ENCODE assay signal across 29 cellular contexts in the genomic region with DNA sequence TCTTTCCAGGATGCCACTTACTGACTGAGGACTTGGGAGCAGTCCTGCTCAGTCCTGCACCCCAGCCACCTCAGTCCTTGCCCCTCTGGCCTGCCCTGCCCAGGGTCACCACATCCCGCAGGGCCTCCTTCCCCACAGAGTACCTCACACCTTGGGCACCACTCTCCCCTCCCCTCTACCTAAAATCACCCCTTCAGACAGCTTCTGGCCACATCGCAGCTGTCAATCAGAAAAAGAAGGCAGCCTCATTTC. TPM values are rescaled to one million over a fixed set of nuclear protein-coding genes. Genes with fewer than 3 reads are reported as not detected.
DNase-seq lines count a peak whose midpoint lies in the region; ATAC-seq, FAIRE-seq and TF ChIP-seq lines count a peak whose summit lies in the region.
"Had no signal": no experiment of that assay in that cellular context is flagged by ENCODE, and none has a peak within 500 bp of the region (broad histone marks: within the 10 kb centered on the region; RNA-seq: fewer than 3 reads in every experiment).

No MANE protein-coding gene starts in this region.

- no peaks in the 10 kb centered on the region for H4K20me1 ChIP-seq in H1 (replicated peaks in 1 of 2; ENCODE audit: control insufficient read depth in 1 of 2, insufficient read depth in 2 of 2, low read length in 2 of 2)
- peaks cover 8% of the 10 kb centered on the region for H4K20me1 ChIP-seq in osteoblast (ENCODE audit: insufficient read depth, low read length)

- H3K4me3 ChIP-seq in H1 (ENCODE audit: extremely low read depth in 1 of 4, insufficient read depth in 2 of 4, low read depth in 3 of 4, low read length in 4 of 4) (no peak overlapping the region), osteoblast (ENCODE audit: insufficient read depth, low read length) (no peak overlapping the region), upper lobe of right lung (no peak overlapping the region)
- H3K4me3 ChIP-seq: lung had no signal

- peaks cover 8% of the 10 kb centered on the region for H3K23me2 ChIP-seq in H1 (ENCODE audit: low read depth, low read length)

- CTCF ChIA-PET in activated naive CD4-positive, alpha-beta T cell treated with anti-CD3 and anti-CD28 coated beads for 36 hours (lab: Charles Lee), result interaction anchor here (0.9 to 1.6 kb wide), 5 partner anchors 25 to 226 kb away, joined by 3 to 5 read pairs (median 3); a partner anchor contains a TSS
- CTCF ChIA-PET in H1 (lab: Charles Lee; ENCODE audit: partially characterized antibody), result interaction anchor here (1.0 to 56.8 kb wide), 16 partner anchors 7 to 350 kb away, joined by 3 to 1490 read pairs (median 4); a partner anchor contains a TSS

- H2BK120ac ChIP-seq in H1 (replicated peaks; ENCODE audit: low read depth, low read length), result peak overlapping the region; percentile 31

- H3K14ac ChIP-seq in H1 (ENCODE audit: insufficient read length), result no peak overlapping the region

- H3K4me2 ChIP-seq in H1 (ENCODE audit: insufficient read depth in 1 of 2, low read depth in 2 of 2, low read length in 2 of 2), result no peak overlapping the region; a peak in 1 of 4 replicates
- H3K4me2 ChIP-seq in osteoblast (ENCODE audit: insufficient read depth, low read length), result no peak overlapping the region
- H3K4me2 ChIP-seq: KMS-11 had no signal

- H3K27me3 Mint-ChIP-seq in activated naive CD4-positive, alpha-beta T cell treated with anti-CD3 and anti-CD28 coated beads for 36 hours (ENCODE audit: low read depth), result peaks cover 16% of the 10 kb centered on the region
- H3K27me3 Mint-ChIP-seq in IgD-negative memory B cell, result peaks cover 16% of the 10 kb centered on the region

- H3K9me3 ChIP-seq in H1 (ENCODE audit: insufficient read depth in 2 of 2, low read depth in 1 of 2, low read length in 1 of 2) (no peaks in the 10 kb centered on the region), osteoblast (ENCODE audit: low read depth, low read length) (no peaks in the 10 kb centered on the region), upper lobe of right lung (no peaks in the 10 kb centered on the region)
- H3K9me3 ChIP-seq: heart right ventricle, thoracic aorta had no signal

- TF ChIP-seq EP300 in H1 (IDR thresholded peaks at IDR 0.05; ENCODE audit: borderline replicate concordance in 1 of 2, low read depth in 2 of 2, low read length in 2 of 2), result no peak

- H3K36me3 Mint-ChIP-seq in activated naive CD4-positive, alpha-beta T cell treated with anti-CD3 and anti-CD28 coated beads for 36 hours (ENCODE audit: low read depth), result peaks cover 3% of the 10 kb centered on the region
- peaks cover 2% of the 10 kb centered on the region for H3K36me3 Mint-ChIP-seq in IgD-negative memory B cell
- H3K36me3 Mint-ChIP-seq: activated CD4-positive, alpha-beta memory T cell treated with anti-CD3 and anti-CD28 coated beads for 36 hours; brain had no signal

- H3K36me3 ChIP-seq in H1 (ENCODE audit: control insufficient read depth in 2 of 4, insufficient read depth in 4 of 4, low read length in 3 of 4) (no peaks in the 10 kb centered on the region), osteoblast (ENCODE audit: insufficient read depth, low read length) (no peaks in the 10 kb centered on the region), upper lobe of right lung (no peaks in the 10 kb centered on the region)
- H3K36me3 ChIP-seq: thoracic aorta had no signal

- no peak overlapping the region for H3K23ac ChIP-seq in H1 (ENCODE audit: insufficient read length)

- no peak for FAIRE-seq in H1 (lab: Jason Lieb, UNC)
- FAIRE-seq: A204.1 had no signal

- H4K91ac ChIP-seq in H1 (replicated peaks; ENCODE audit: insufficient read length, low read length), result peak overlapping the region; percentile 8

- ATAC-seq in GM19455 (IDR thresholded peaks at IDR 0.05; ENCODE audit: unreplicated experiment), result no peak
- no peak for ATAC-seq in upper lobe of right lung
- ATAC-seq: heart right ventricle, Panc1 had no signal

- H2BK5ac ChIP-seq in H1 (ENCODE audit: low read depth, low read length), result no peak overlapping the region

- intact Hi-C loops in activated naive CD4-positive, alpha-beta T cell treated with anti-CD3 and anti-CD28 coated beads for 36 hours (cut with micrococcal nuclease), result no loop called here
- intact Hi-C loops in upper lobe of right lung (cut with DNase I), result no loop called here

- H4K8ac ChIP-seq in H1 (ENCODE audit: extremely low read depth, insufficient read depth, low read length), result peak overlapping the region; percentile 36; the same call in 1 of the 2 replicates

- no peaks in the 10 kb centered on the region for H3K79me2 ChIP-seq in H1 (ENCODE audit: control insufficient read depth in 1 of 2, insufficient read depth in 2 of 2, low read length in 2 of 2)
- no peaks in the 10 kb centered on the region for H3K79me2 ChIP-seq in osteoblast (ENCODE audit: insufficient read depth, low read length)

- H2AFZ ChIP-seq in H1 (ENCODE audit: low read length) (no peak overlapping the region), osteoblast (ENCODE audit: low read length) (no peak overlapping the region)

- H3K4me3 Mint-ChIP-seq in activated naive CD4-positive, alpha-beta T cell treated with anti-CD3 and anti-CD28 coated beads for 36 hours, result peak overlapping the region; percentile 10
- H3K4me3 Mint-ChIP-seq in IgD-negative memory B cell, result peak overlapping the region; percentile 67 to 84 (median 72)

- no peak overlapping the region for H3K27ac Mint-ChIP-seq in activated naive CD4-positive, alpha-beta T cell treated with anti-CD3 and anti-CD28 coated beads for 36 hours
- H3K27ac Mint-ChIP-seq in IgD-negative memory B cell, result no peak overlapping the region
- H3K27ac Mint-ChIP-seq: stimulated activated naive CD8-positive, alpha-beta T cell treated with anti-CD3 and anti-CD28 coated beads, Interleukin-15, Interleukin-2, amounts not matched to agents 100 ng/mL and 50 ng/mL, for 24 hours had no signal

- no peaks in the 10 kb centered on the region for H3K9me3 Mint-ChIP-seq in activated naive CD4-positive, alpha-beta T cell treated with anti-CD3 and anti-CD28 coated beads for 36 hours
- H3K9me3 Mint-ChIP-seq in IgD-negative memory B cell, result no peaks in the 10 kb centered on the region
- H3K9me3 Mint-ChIP-seq: activated CD4-positive, alpha-beta memory T cell treated with anti-CD3 and anti-CD28 coated beads for 36 hours; stimulated activated naive CD8-positive, alpha-beta T cell treated with anti-CD3 and anti-CD28 coated beads, Interleukin-15, Interleukin-2, amounts not matched to agents 100 ng/mL and 50 ng/mL, for 24 hours had no signal

- 91% methylated on average over 2 of the region's 2 CpGs; no CpG with 5 or more reads in 1 of the 2 experiments for WGBS in H1 (ENCODE audit: extremely low coverage in 1 of 2, insufficient coverage in 1 of 2, insufficient read length in 1 of 2, insufficient replicate concordance in 2 of 2, low coverage in 1 of 2, low lambda C conversion rate in 2 of 2, missing lambda C conversion rate in 1 of 2), 2 experiments

- H3K9ac ChIP-seq in H1 (replicated peaks in 1 of 4; ENCODE audit: extremely low read depth in 1 of 4, low read depth in 3 of 4, low read length in 3 of 4), result no peak overlapping the region
- H3K9ac ChIP-seq: KMS-11 had no signal

- no peak for TF ChIP-seq CTCF in H1 (IDR thresholded peaks at IDR 0.05; ENCODE audit: control extremely low read depth in 1 of 3, insufficient read depth in 1 of 3, low read depth in 1 of 3, low read length in 3 of 3)
- TF ChIP-seq CTCF in osteoblast (IDR thresholded peaks at IDR 0.05; ENCODE audit: extremely low read depth, low read depth, low read length), result no peak
- TF ChIP-seq CTCF in upper lobe of right lung (IDR thresholded peaks at IDR 0.05), result no peak

- POLR2A ChIA-PET in H1 (lab: Charles Lee; ENCODE audit: partially characterized antibody), result interaction anchor here (0.6 to 9.3 kb wide), 8 partner anchors 9 to 299 kb away, joined by 3 to 69 read pairs (median 4); a partner anchor contains a TSS

- H2AK5ac ChIP-seq in H1 (ENCODE audit: low read depth, low read length), result no peak overlapping the region

- peak overlapping the region; percentile 71; the same call in 1 of the 2 replicates for H2BK12ac ChIP-seq in H1 (ENCODE audit: low read depth, low read length)

- no peak for DNase-seq in activated naive CD4-positive, alpha-beta T cell treated with anti-CD3 and anti-CD28 coated beads for 36 hours
- DNase-seq in activated naive CD4-positive, alpha-beta T cell (lab: John Stamatoyannopoulos, UW), result no peak
- no peak for DNase-seq in H1 (ENCODE audit: low read depth in 1 of 2, low spot score in 2 of 2)
- peak; percentile 60 for DNase-seq in osteoblast (ENCODE audit: insufficient read length, low spot score, missing footprints)
- no peak for DNase-seq in cortex of kidney (lab: John Stamatoyannopoulos, UW)
- no peak for DNase-seq in upper lobe of right lung
- DNase-seq: activated CD4-positive, alpha-beta memory T cell treated with anti-CD3 and anti-CD28 coated beads for 36 hours; activated CD8-positive, alpha-beta memory T cell treated with anti-CD3 and anti-CD28 coated beads, Interleukin-2, amount 50 U/mL, for 4 hours; effector memory CD4-positive, alpha-beta T cell; HCEC 1CT; heart right ventricle; NCI-H1417 treated with DMSO at 0.1 percent for 48 hours; NCI-H2081; NCI-H345; occipital lobe; SHP77 had no signal

- H3K56ac ChIP-seq in H1 (replicated peaks; ENCODE audit: insufficient read length, low read depth, low read length), result no peak overlapping the region

- H3K27me3 ChIP-seq in H1 (replicated peaks in 1 of 4; ENCODE audit: control insufficient read depth in 3 of 4, extremely low read depth in 1 of 4, insufficient read depth in 3 of 4, low read length in 3 of 4) (peaks cover 0 to 2% (median 0%) of the 10 kb centered on the region in 4 experiments; a peak in 1 of 7 replicates), osteoblast (ENCODE audit: insufficient read depth, low read length) (peaks cover 42% of the 10 kb centered on the region), upper lobe of right lung (peaks cover 16% of the 10 kb centered on the region)

- H3K79me1 ChIP-seq in H1 (ENCODE audit: low read depth, low read length), result no peaks in the 10 kb centered on the region; the same call in 1 of the 2 replicates

- no peak overlapping the region for H3K4ac ChIP-seq in H1 (replicated peaks; ENCODE audit: insufficient read length, low read depth, low read length)

- no peak overlapping the region for H3K18ac ChIP-seq in H1 (ENCODE audit: extremely low read depth, low read length)

- TF ChIP-seq RAD21 in H1 (IDR thresholded peaks at IDR 0.05 in 1 of 2, conservative IDR thresholded peaks at IDR 0.05 in 1 of 2; ENCODE audit: low read depth in 2 of 2, low read length in 2 of 2), result no peak

- H2BK20ac ChIP-seq in H1 (ENCODE audit: low read length), result 0 out of 2 replicates have a peak overlapping the region, but pooled peaks have one; percentile 16

- TF ChIP-seq POLR2A in H1 (IDR thresholded peaks at IDR 0.05; ENCODE audit: control extremely low read depth in 1 of 2, low read depth in 2 of 2, low read length in 2 of 2), result no peak

- peak overlapping the region; percentile 88; the same call in 1 of the 2 replicates for H2BK15ac ChIP-seq in H1 (ENCODE audit: low read length)

- H3K4me1 ChIP-seq in H1 (replicated peaks in 1 of 4; ENCODE audit: control insufficient read depth in 3 of 4, insufficient read depth in 4 of 4, low read length in 3 of 4) (peaks cover 14 to 31% (median 21%) of the 10 kb centered on the region in 4 experiments), osteoblast (ENCODE audit: insufficient read depth, low read length) (peaks cover 5% of the 10 kb centered on the region), upper lobe of right lung (peaks cover 13% of the 10 kb centered on the region)

- H3K27ac ChIP-seq in H1 (ENCODE audit: low read depth, low read length) (no peak overlapping the region), osteoblast (ENCODE audit: low read depth, low read length) (no peak overlapping the region), upper lobe of right lung (no peak overlapping the region)
- H3K27ac ChIP-seq: heart right ventricle, KMS-11, thoracic aorta had no signal

- peaks cover 26% of the 10 kb centered on the region for H3K4me1 Mint-ChIP-seq in activated naive CD4-positive, alpha-beta T cell treated with anti-CD3 and anti-CD28 coated beads for 36 hours (ENCODE audit: low read depth)
- H3K4me1 Mint-ChIP-seq in IgD-negative memory B cell, result peaks cover 30 to 36% (median 32%) of the 10 kb centered on the region in 3 donors

- no peak overlapping the region for H4K5ac ChIP-seq in H1 (ENCODE audit: insufficient read length, low read depth, low read length)

RNA-seq across cellular contexts. Expression of a gene that starts 15.6 kb away (rescaled TPM):
- not detected for total RNA-seq in activated naive CD4-positive, alpha-beta T cell treated with anti-CD3 and anti-CD28 coated beads for 36 hours
- polyA plus RNA-seq in IgD-negative memory B cell (not detected), H1 (2011; rRNA removed) (23.8 and 30.7 TPM in 2 replicates)
- total RNA-seq in H1 (2021; fragmentation: NEBNext Ultra II Directional; extraction: Animal tissue kit (Norgen Biotek cat#: 25700)), result 55.2 and 59.3 TPM in 2 replicates
- 20.3 TPM for polyA plus RNA-seq in H1 (2011; cell fraction: cytosol; rRNA removed)
- 28.0 TPM for polyA plus RNA-seq in H1 (2011; cell fraction: nucleus; rRNA removed)
- 45.5 to 55.8 TPM (median 50.5 TPM) in 4 replicates for polyA plus RNA-seq in H1 (2012, experiment 1 of 2)
- polyA plus RNA-seq in H1 (2012, experiment 2 of 2), result 46.2 TPM
- 62.0 TPM for polyA plus RNA-seq in H1 (2013, experiment 1 of 2)
- 72.6 TPM for polyA plus RNA-seq in H1 (2013, experiment 2 of 2)
- 23.4 and 26.4 TPM in 2 replicates for polyA minus RNA-seq in H1 (2011; rRNA and poly(A)+ RNA removed)
- 10.2 TPM for polyA minus RNA-seq in H1 (2011; cell fraction: cytosol; rRNA and poly(A)+ RNA removed)
- 11.5 TPM for polyA minus RNA-seq in H1 (2011; cell fraction: nucleus; rRNA and poly(A)+ RNA removed)
- total RNA-seq in osteoblast (not detected in 2 replicates), upper lobe of right lung (not detected)
- total RNA-seq: activated CD4-positive, alpha-beta memory T cell treated with anti-CD3 and anti-CD28 coated beads for 36 hours; fibroblast of villous mesenchyme; G401; lung; thoracic aorta had no signal
- polyA plus RNA-seq: esophagus, heart right ventricle had no signal

RNA-seq across cellular contexts. Expression of a gene that starts 27.9 kb away (rescaled TPM):
- total RNA-seq in activated naive CD4-positive, alpha-beta T cell treated with anti-CD3 and anti-CD28 coated beads for 36 hours, result 1 to 10 TPM; 5.6 to 6.1 TPM
- polyA plus RNA-seq in IgD-negative memory B cell (14.7 TPM), H1 (2011; rRNA removed) (13.3 and 13.9 TPM in 2 replicates)
- total RNA-seq in H1 (2021; fragmentation: NEBNext Ultra II Directional; extraction: Animal tissue kit (Norgen Biotek cat#: 25700)), result 31.7 and 32.7 TPM in 2 replicates
- 19.8 TPM for polyA plus RNA-seq in H1 (2011; cell fraction: cytosol; rRNA removed)
- 14.3 TPM for polyA plus RNA-seq in H1 (2011; cell fraction: nucleus; rRNA removed)
- polyA plus RNA-seq in H1 (2012, experiment 1 of 2), result 12.0 to 17.1 TPM (median 16.7 TPM) in 4 replicates
- polyA plus RNA-seq in H1 (2012, experiment 2 of 2), result 2.0 TPM
- 15.9 TPM for polyA plus RNA-seq in H1 (2013, experiment 1 of 2)
- 15.4 TPM for polyA plus RNA-seq in H1 (2013, experiment 2 of 2)
- 41.1 and 42.1 TPM in 2 replicates for polyA minus RNA-seq in H1 (2011; rRNA and poly(A)+ RNA removed)
- polyA minus RNA-seq in H1 (2011; cell fraction: cytosol; rRNA and poly(A)+ RNA removed), result 17.5 TPM
- 15.8 TPM for polyA minus RNA-seq in H1 (2011; cell fraction: nucleus; rRNA and poly(A)+ RNA removed)
- total RNA-seq in osteoblast (15.9 and 16.6 TPM in 2 replicates), upper lobe of right lung (24.9 TPM)

RNA-seq across cellular contexts. Expression of a gene that starts 55.6 kb away (rescaled TPM):
- total RNA-seq in activated naive CD4-positive, alpha-beta T cell treated with anti-CD3 and anti-CD28 coated beads for 36 hours, result under 1 TPM; 0.31 to 0.72 TPM
- polyA plus RNA-seq in IgD-negative memory B cell (0.24 TPM), H1 (2011; rRNA removed) (3.0 and 3.7 TPM in 2 replicates)
- 7.0 and 7.6 TPM in 2 replicates for total RNA-seq in H1 (2021; fragmentation: NEBNext Ultra II Directional; extraction: Animal tissue kit (Norgen Biotek cat#: 25700))
- polyA plus RNA-seq in H1 (2011; cell fraction: cytosol; rRNA removed), result 3.6 TPM
- polyA plus RNA-seq in H1 (2011; cell fraction: nucleus; rRNA removed), result 7.8 TPM
- polyA plus RNA-seq in H1 (2012, experiment 1 of 2), result 4.5 to 6.5 TPM (median 5.4 TPM) in 4 replicates
- polyA plus RNA-seq in H1 (2012, experiment 2 of 2), result 2.4 TPM
- polyA plus RNA-seq in H1 (2013, experiment 1 of 2), result 7.3 TPM
- polyA plus RNA-seq in H1 (2013, experiment 2 of 2), result 6.9 TPM
- polyA minus RNA-seq in H1 (2011; rRNA and poly(A)+ RNA removed), result 6.0 and 7.1 TPM in 2 replicates
- polyA minus RNA-seq in H1 (2011; cell fraction: cytosol; rRNA and poly(A)+ RNA removed), result 4.5 TPM
- polyA minus RNA-seq in H1 (2011; cell fraction: nucleus; rRNA and poly(A)+ RNA removed), result 7.2 TPM
- total RNA-seq in osteoblast (0.72 TPM in 1 of 2 replicates, not detected in the other), upper lobe of right lung (0.06 TPM)
- total RNA-seq: G401, HT1080 had no signal

Comparison
In these comparisons a context has a peak if more than half of its experiments do, and no peak if none do; other contexts are left out.
1. RNA of a gene that starts 15.6 kb away (total RNA-seq): 55.2 to 59.3 TPM in H1; not detected in upper lobe of right lung (single experiment), not detected in activated naive CD4-positive, alpha-beta T cell treated with anti-CD3 and anti-CD28 coated beads for 36 hours and not detected in osteoblast; every median in the first group is over 10 times any median in the second.